Comparison of ENCODE assay signal across 32 cellular contexts in the genomic region with DNA sequence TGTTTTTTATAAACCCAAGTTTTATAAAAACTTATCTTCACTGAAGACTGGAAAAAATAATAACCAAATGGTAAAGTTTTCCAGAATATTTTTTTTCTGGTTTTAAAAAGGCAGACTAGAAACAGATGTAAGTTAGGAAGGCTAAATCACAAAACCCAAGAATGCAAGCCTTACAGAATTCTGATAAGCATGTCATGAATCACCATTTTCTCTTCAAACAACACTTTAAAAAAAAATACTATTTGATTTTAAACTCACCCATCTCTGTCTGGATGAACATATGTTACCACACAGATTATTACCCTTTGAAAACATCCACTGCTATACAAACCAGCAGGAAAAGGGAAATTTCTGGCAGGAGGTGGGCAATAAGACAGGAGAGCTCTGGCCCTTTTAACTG.
DNase-seq lines count a peak whose midpoint lies in the region; ATAC-seq, FAIRE-seq and TF ChIP-seq lines count a peak whose summit lies in the region.
"Had no signal": no experiment of that assay in that cellular context is flagged by ENCODE, and none has a peak within 500 bp of the region (broad histone marks: within the 10 kb centered on the region; RNA-seq: fewer than 3 reads in every experiment).

No MANE protein-coding gene starts in this region.

- peak overlapping the region; percentile 68 to 92 for H4K8ac ChIP-seq in IMR-90 (ENCODE audit: low read depth in 2 of 2, low read length in 2 of 2)

- no peaks in the 10 kb centered on the region for H3K36me3 Mint-ChIP-seq in astrocyte (ENCODE audit: low read depth, unreplicated experiment)
- H3K36me3 Mint-ChIP-seq: activated naive CD8-positive, alpha-beta T cell treated with anti-CD3 and anti-CD28 coated beads, Interleukin-2, amount 10 ng/mL, durations not matched to agents 7 days and 5 days; immature natural killer cell; memory B cell; type B pancreatic cell; WTC11 had no signal

- peak overlapping the region; percentile 97 for H3K18ac ChIP-seq in IMR-90 (ENCODE audit: low read depth, low read length)

- H4K20me1 ChIP-seq in IMR-90 (ENCODE audit: insufficient read depth, low read length) (no peaks in the 10 kb centered on the region), astrocyte (ENCODE audit: insufficient read depth, low read length) (no peaks in the 10 kb centered on the region), smooth muscle cell (ENCODE audit: low read depth) (no peaks in the 10 kb centered on the region)

- H3K79me2 ChIP-seq in astrocyte (ENCODE audit: insufficient read depth, low read length) (no peaks in the 10 kb centered on the region), smooth muscle cell (ENCODE audit: low read depth) (no peaks in the 10 kb centered on the region)

- peak overlapping the region; percentile 95 for H2BK5ac ChIP-seq in IMR-90 (ENCODE audit: low read depth, low read length, poor library complexity, severe bottlenecking)

- H3K4me1 Mint-ChIP-seq in astrocyte (ENCODE audit: low read depth, unreplicated experiment): peaks cover 13% of the 10 kb centered on the region
- H3K4me1 Mint-ChIP-seq: activated naive CD8-positive, alpha-beta T cell treated with anti-CD3 and anti-CD28 coated beads, Interleukin-2, amount 10 ng/mL, durations not matched to agents 7 days and 5 days; immature natural killer cell; memory B cell; neural crest cell had no signal

- H3K9me1 ChIP-seq in IMR-90 (ENCODE audit: insufficient read depth, low read length): 0 out of 2 replicates have a peak, but pooled peaks cover 5% of the 10 kb centered on the region

- H2BK15ac ChIP-seq in IMR-90 (ENCODE audit: low read depth, low read length): peak overlapping the region; percentile 94; the same call in 1 of the 3 replicates

- H3K4me2 ChIP-seq in IMR-90 (ENCODE audit: low read depth, low read length) (peak overlapping the region; percentile 68), astrocyte (ENCODE audit: low read length) (peak overlapping the region; percentile 30), smooth muscle cell (peak overlapping the region; percentile 78)

- no peak for TF ChIP-seq RAD21 in IMR-90 (IDR thresholded peaks at IDR 0.05; ENCODE audit: low read length)

- peak overlapping the region; percentile 94 for H2BK120ac ChIP-seq in IMR-90 (ENCODE audit: low read depth, low read length)

- H3K23ac ChIP-seq in IMR-90 (ENCODE audit: low read depth, low read length): no peak overlapping the region

- H3K14ac ChIP-seq in IMR-90 (replicated peaks; ENCODE audit: low read depth, low read length): no peak overlapping the region

- H3K56ac ChIP-seq in IMR-90 (ENCODE audit: extremely low read depth, insufficient read depth, low read length): peak overlapping the region; percentile 83

- FAIRE-seq in astrocyte (lab: Jason Lieb, UNC): no peak
- FAIRE-seq: H54, HTR-8/SVneo had no signal

- DNase-seq in IMR-90: peak; percentile 84
- DNase-seq in astrocyte (ENCODE audit: low read depth): peak; percentile 67
- peak; percentile 58 for DNase-seq in fibroblast of villous mesenchyme (ENCODE audit: low read depth)
- no peak for DNase-seq in smooth muscle cell (lab: John Stamatoyannopoulos, UW; ENCODE audit: unreplicated experiment)
- no peak for DNase-seq in activated CD4-positive, alpha-beta T cell treated with anti-CD3 and anti-CD28 coated beads for 48 hours
- no peak for DNase-seq in cerebellar cortex (ENCODE audit: low spot score)
- DNase-seq: activated effector memory CD4-positive, alpha-beta T cell treated with anti-CD3 and anti-CD28 coated beads, Interleukin-2, amount 50 U/mL, for 16 hours; activated naive CD8-positive, alpha-beta T cell treated with anti-CD3 and anti-CD28 coated beads, Interleukin-2, amount 10 ng/mL, durations not matched to agents 7 days and 5 days; activated T-cell treated with anti-CD3 and anti-CD28 coated beads, Interleukin-2, amount 50 U/mL, for 24 hours; central memory CD4-positive, alpha-beta T cell; COR-L47; dermis blood vessel endothelial cell; endodermal cell; hypothalamus; immature natural killer cell; KBM-7; MG63; NCI-H2081 treated with DMSO at 0.1 percent for 48 hours; NCI-H774; stimulated activated naive CD4-positive, alpha-beta T cell; SW 1271; T-helper 9 cell had no signal

- peak overlapping the region; percentile 100 for H3K27ac ChIP-seq in IMR-90 (ENCODE audit: insufficient read depth, low read length)
- no peak overlapping the region for H3K27ac ChIP-seq in astrocyte (ENCODE audit: low read depth, low read length)
- H3K27ac ChIP-seq in smooth muscle cell (ENCODE audit: low read depth): peak overlapping the region; percentile 84
- H3K27ac ChIP-seq: C4-2B, skin epidermis had no signal

- POLR2A ChIA-PET in IMR-90 (lab: Charles Lee; ENCODE audit: unreplicated experiment): no interaction called here

- H2AK9ac ChIP-seq in IMR-90 (replicated peaks; ENCODE audit: low read depth, low read length, poor library complexity): no peak overlapping the region

- H3K9ac ChIP-seq in IMR-90 (ENCODE audit: low read depth, low read length): peak overlapping the region; percentile 62; the same call in 1 of the 2 replicates
- H3K9ac ChIP-seq in astrocyte (ENCODE audit: low read length): no peak overlapping the region
- peak overlapping the region; percentile 18 for H3K9ac ChIP-seq in smooth muscle cell (ENCODE audit: low read depth)

- H3K27me3 ChIP-seq in IMR-90 (ENCODE audit: control insufficient read depth, insufficient read depth, low read length) (no peaks in the 10 kb centered on the region), astrocyte (ENCODE audit: insufficient read depth, low read length) (no peaks in the 10 kb centered on the region), smooth muscle cell (ENCODE audit: low read depth) (no peaks in the 10 kb centered on the region)
- H3K27me3 ChIP-seq: MG63 had no signal

- H3K9me3 ChIP-seq in IMR-90 (ENCODE audit: control insufficient read depth, insufficient read depth, low read length) (no peaks in the 10 kb centered on the region), astrocyte (ENCODE audit: insufficient read depth, low read depth, low read length) (no peaks in the 10 kb centered on the region), smooth muscle cell (replicated peaks; ENCODE audit: low read depth) (no peaks in the 10 kb centered on the region)
- H3K9me3 ChIP-seq: MG63 had no signal

- ATAC-seq in IMR-90 (ENCODE audit: low read depth): peak; percentile 62
- ATAC-seq in GM21360 (IDR thresholded peaks at IDR 0.05; ENCODE audit: unreplicated experiment): no peak
- ATAC-seq: esophagus mucosa, WTC11 had no signal

- intact Hi-C loops in IMR-90 (cut with micrococcal nuclease): loop anchor here (5.0 kb wide), 1 partner anchor 45 kb away; no protein-coding TSS in a partner anchor

- TF ChIP-seq CTCF in IMR-90 (conservative IDR thresholded peaks at IDR 0.05; ENCODE audit: low read depth, low read length) (no peak), astrocyte (IDR thresholded peaks at IDR 0.05; ENCODE audit: insufficient read depth, low read depth, low read length) (no peak), fibroblast of villous mesenchyme (IDR thresholded peaks at IDR 0.05; ENCODE audit: insufficient read depth, low read depth, low read length) (no peak), smooth muscle cell (IDR thresholded peaks at IDR 0.05; ENCODE audit: borderline replicate concordance, insufficient read depth, poor library complexity, severe bottlenecking) (no peak)

- peak overlapping the region; percentile 96 for H2BK20ac ChIP-seq in IMR-90 (ENCODE audit: low read depth, low read length)

- peak overlapping the region; percentile 95 for H4K91ac ChIP-seq in IMR-90 (ENCODE audit: insufficient read depth, low read depth, low read length)

- no peaks in the 10 kb centered on the region for H3K79me1 ChIP-seq in IMR-90 (ENCODE audit: low read depth in 1 of 2, low read length in 2 of 2)

- peak overlapping the region; percentile 89; the same call in 1 of the 2 replicates for H2AK5ac ChIP-seq in IMR-90 (ENCODE audit: low read depth, low read length)

- peaks cover 25% of the 10 kb centered on the region for H3K4me1 ChIP-seq in IMR-90 (ENCODE audit: control insufficient read depth, insufficient read depth, low read length)
- H3K4me1 ChIP-seq in astrocyte (ENCODE audit: insufficient read depth, low read length): peaks cover 3% of the 10 kb centered on the region
- peaks cover 13% of the 10 kb centered on the region for H3K4me1 ChIP-seq in smooth muscle cell (ENCODE audit: low read depth)

- CTCF ChIA-PET in IMR-90 (lab: Yijun Ruan, JAX): interaction anchor here (0.6 kb wide), 1 partner anchor 453 kb away, joined by 3 read pairs; no protein-coding TSS in a partner anchor

- H3K4me3 Mint-ChIP-seq in astrocyte (ENCODE audit: unreplicated experiment): no peak overlapping the region
- H3K4me3 Mint-ChIP-seq: activated naive CD8-positive, alpha-beta T cell treated with anti-CD3 and anti-CD28 coated beads, Interleukin-2, amount 10 ng/mL, durations not matched to agents 7 days and 5 days; activated T-cell treated with anti-CD3 and anti-CD28 coated beads, Interleukin-2, amount 50 U/mL, for 24 hours; endodermal cell; immature natural killer cell; memory B cell; neural crest cell; type B pancreatic cell; WTC11 had no signal

- H3K4me3 ChIP-seq in IMR-90 (ENCODE audit: insufficient read depth, low read depth, low read length) (no peak overlapping the region), astrocyte (ENCODE audit: insufficient read depth, low read depth, low read length) (no peak overlapping the region), fibroblast of villous mesenchyme (ENCODE audit: low read depth, low read length) (no peak overlapping the region), smooth muscle cell (no peak overlapping the region)
- H3K4me3 ChIP-seq: MG63, skin epidermis had no signal

- H3K9me3 Mint-ChIP-seq in astrocyte (ENCODE audit: unreplicated experiment): no peaks in the 10 kb centered on the region
- H3K9me3 Mint-ChIP-seq: activated naive CD8-positive, alpha-beta T cell treated with anti-CD3 and anti-CD28 coated beads, Interleukin-2, amount 10 ng/mL, durations not matched to agents 7 days and 5 days; activated T-cell treated with anti-CD3 and anti-CD28 coated beads, Interleukin-2, amount 50 U/mL, for 24 hours; endodermal cell; memory B cell; neural crest cell; type B pancreatic cell; WTC11 had no signal

- in situ Hi-C loops in IMR-90 (cut with MboI; ENCODE audit: low sequenced_read_pairs): loop anchor here (25.0 kb wide), 3 partner anchors 885 to 1560 kb away; a partner anchor contains a TSS

- peak overlapping the region; percentile 93 for H3K4ac ChIP-seq in IMR-90 (ENCODE audit: low read depth, low read length)

- H3K27ac Mint-ChIP-seq in astrocyte (ENCODE audit: unreplicated experiment): no peak overlapping the region
- H3K27ac Mint-ChIP-seq: activated naive CD8-positive, alpha-beta T cell treated with anti-CD3 and anti-CD28 coated beads, Interleukin-2, amount 10 ng/mL, durations not matched to agents 7 days and 5 days; activated T-cell treated with anti-CD3 and anti-CD28 coated beads, Interleukin-2, amount 50 U/mL, for 24 hours; endodermal cell; immature natural killer cell; memory B cell; type B pancreatic cell had no signal

- H3F3A ChIP-seq in smooth muscle cell (ENCODE audit: low read depth): peaks cover 15% of the 10 kb centered on the region

- H4K5ac ChIP-seq in IMR-90 (ENCODE audit: low read depth, low read length): peak overlapping the region; percentile 98

- TF ChIP-seq POLR2A in IMR-90 (IDR thresholded peaks at IDR 0.05; ENCODE audit: low read depth, low read length): no peak

- H2AFZ ChIP-seq in IMR-90 (replicated peaks; ENCODE audit: low read length, poor library complexity) (no peak overlapping the region), astrocyte (ENCODE audit: low read depth, low read length) (no peak overlapping the region), smooth muscle cell (ENCODE audit: low read depth) (peak overlapping the region; percentile 32)

- H3K36me3 ChIP-seq in IMR-90 (ENCODE audit: control insufficient read depth, insufficient read depth, low read length) (no peaks in the 10 kb centered on the region), astrocyte (ENCODE audit: insufficient read depth, low read length) (no peaks in the 10 kb centered on the region), smooth muscle cell (ENCODE audit: low read depth) (no peaks in the 10 kb centered on the region)
- H3K36me3 ChIP-seq: MG63 had no signal

- no TSS peak for BruUV-seq in IMR-90 (replicated peaks; lab: Mats Ljungman, UMichigan)

- no peaks in the 10 kb centered on the region for H3K27me3 Mint-ChIP-seq in astrocyte (ENCODE audit: low read depth, unreplicated experiment)
- H3K27me3 Mint-ChIP-seq: type B pancreatic cell had no signal

- dilution Hi-C loops in IMR-90 (cut with HindIII; ENCODE audit: low sequenced_read_pairs, unreplicated experiment): no loop called here

Comparison
In these comparisons a context has a peak if more than half of its experiments do, and no peak if none do; other contexts are left out.
1. DNase-seq: peak in IMR-90 (single experiment), astrocyte (single experiment) and fibroblast of villous mesenchyme (single experiment); none in smooth muscle cell (single experiment), activated CD4-positive, alpha-beta T cell treated with anti-CD3 and anti-CD28 coated beads for 48 hours (single experiment) and cerebellar cortex (single experiment).
2. Peak in every context shown above with its lines, with median percentiles within 50 percentile points of each other: H3K4me2 ChIP-seq.